12 cellular contexts compared by ENCODE assay signal in genomic region chr1:151475175-151475574, GRCh38. TPM values are rescaled to one million over a fixed set of nuclear protein-coding genes. Genes with fewer than 3 reads are reported as not detected.
A peak's percentile ranks its signal among the peaks of the same experiment; 100 is the strongest.
DNase-seq lines count a peak whose midpoint lies in the region; ATAC-seq and TF ChIP-seq lines count a peak whose summit lies in the region.
"Had no signal": no experiment of that assay in that cellular context is flagged by ENCODE, and none has a peak within 500 bp of the region (broad histone marks: within the 10 kb centered on the region; RNA-seq: fewer than 3 reads in every experiment).

No MANE protein-coding gene starts in this region.

- H3K9me2 ChIP-seq in OCI-LY7 (ENCODE audit: insufficient read depth, low read length): no peaks in the 10 kb centered on the region

- in situ Hi-C loops in KBM-7 (cut with MboI; ENCODE audit: low pct_unique_long_range_greater_than_20kb, low sequenced_read_pairs): no loop called here

- H3K9me3 Mint-ChIP-seq in H9: no peaks in the 10 kb centered on the region
- no peaks in the 10 kb centered on the region for H3K9me3 Mint-ChIP-seq in WTC11
- H3K9me3 Mint-ChIP-seq: brain had no signal

- no peak overlapping the region for H3K18ac ChIP-seq in H9 (ENCODE audit: insufficient read length, low read depth, low read length)

- H3K4me3 Mint-ChIP-seq in H9 (no peak overlapping the region), WTC11 (no peak overlapping the region)

- H3K79me1 ChIP-seq in H9 (ENCODE audit: insufficient read depth, low read depth, low read length, poor library complexity, severe bottlenecking): no peaks in the 10 kb centered on the region

- no peaks in the 10 kb centered on the region for H3K36me3 ChIP-seq in OCI-LY7 (ENCODE audit: insufficient read depth, low read length)

- no peak for TF ChIP-seq POLR2A in lower leg skin (IDR thresholded peaks at IDR 0.05)

- H3K27me3 Mint-ChIP-seq in H9 (ENCODE audit: low read depth): peaks cover 8% of the 10 kb centered on the region
- H3K27me3 Mint-ChIP-seq in WTC11 (ENCODE audit: low read depth): peaks cover 17% of the 10 kb centered on the region
- H3K27me3 Mint-ChIP-seq: brain had no signal

- CTCF ChIA-PET in OCI-LY7 (lab: Charles Lee; ENCODE audit: unreplicated experiment): no interaction called here
- CTCF ChIA-PET in WTC11 (lab: Charles Lee): interaction anchor here (0.6 to 2.3 kb wide), 6 partner anchors 10 to 361 kb away, joined by 3 to 7 read pairs (median 4); partner anchors contain the start of genes CGN and POGZ

- POLR2A ChIA-PET in OCI-LY7 (lab: Charles Lee): interaction anchor here (0.6 to 2.6 kb wide), 6 partner anchors 9 to 224 kb away, joined by 3 to 15 read pairs (median 4); partner anchors contain the start of gene POGZ
- POLR2A ChIA-PET in WTC11 (lab: Charles Lee): interaction anchor here (0.8 to 1.6 kb wide), 2 partner anchors 10 kb away, joined by 3 to 5 read pairs; no protein-coding TSS in a partner anchor

- H3K27ac ChIP-seq in OCI-LY7 (ENCODE audit: low read depth, low read length, poor library complexity, severe bottlenecking) (no peak overlapping the region), H9 (ENCODE audit: insufficient read length, low read depth, low read length) (no peak overlapping the region)

- no peak overlapping the region for H2AK5ac ChIP-seq in H9 (ENCODE audit: insufficient read length, low read length)

- H3K4me3 ChIP-seq in OCI-LY7 (ENCODE audit: low read depth, low read length, poor library complexity, severe bottlenecking) (no peak overlapping the region), lower leg skin (ENCODE audit: low read depth, poor library complexity, severe bottlenecking) (no peak overlapping the region)

- no peak overlapping the region for H2BK120ac ChIP-seq in H9 (ENCODE audit: low read depth, low read length, poor library complexity, severe bottlenecking)

- no peak overlapping the region for H3K4me2 ChIP-seq in OCI-LY7 (ENCODE audit: low read length)
- no peak overlapping the region for H3K4me2 ChIP-seq in H9 (ENCODE audit: insufficient read depth, insufficient read length, low read length)

- no peaks in the 10 kb centered on the region for H3K4me1 ChIP-seq in OCI-LY7 (ENCODE audit: insufficient read depth, low read length, poor library complexity, severe bottlenecking)
- H3K4me1 ChIP-seq in H9 (ENCODE audit: insufficient read depth, low read length): no peaks in the 10 kb centered on the region

- H3K9me3 ChIP-seq in OCI-LY7 (ENCODE audit: low read length): no peaks in the 10 kb centered on the region
- no peaks in the 10 kb centered on the region for H3K9me3 ChIP-seq in H9 (ENCODE audit: control insufficient read depth, low read depth, low read length)

- no peaks in the 10 kb centered on the region for H3K27me3 ChIP-seq in H9 (ENCODE audit: insufficient read depth, low read length)

- H2BK20ac ChIP-seq in H9 (ENCODE audit: low read depth, low read length, poor library complexity, severe bottlenecking): no peak overlapping the region

- H3K23me2 ChIP-seq in H9 (ENCODE audit: insufficient read length, low read depth, low read length, poor library complexity, severe bottlenecking): peaks cover 3% of the 10 kb centered on the region

- no peak overlapping the region for H3K14ac ChIP-seq in H9 (ENCODE audit: insufficient read depth, low read length)

- H3K4me1 Mint-ChIP-seq in H9 (peaks cover 0 to 11% of the 10 kb centered on the region in 2 experiments; a peak in 3 of 4 replicates), WTC11 (peaks cover 5% of the 10 kb centered on the region)

- no peak overlapping the region for H2BK5ac ChIP-seq in H9 (ENCODE audit: insufficient read length, low read length)

- intact Hi-C loops in OCI-LY7 (cut with micrococcal nuclease; ENCODE audit: unreplicated experiment) (no loop called here), lower leg skin (cut with DNase I; ENCODE audit: low total_unique reads) (no loop called here)

- no peak overlapping the region for H2BK15ac ChIP-seq in H9 (ENCODE audit: low read depth, low read length)

- no peak overlapping the region for H3K56ac ChIP-seq in H9 (ENCODE audit: insufficient read length, low read depth, low read length)

- H2AFZ ChIP-seq in OCI-LY7 (ENCODE audit: low read length) (peak overlapping the region; percentile 8), H9 (ENCODE audit: low read length) (no peak overlapping the region)

- DNase-seq in stimulated activated CD4-positive, alpha-beta T cell treated with anti-CD3 and anti-CD28 coated beads, Interleukin-1b, Interleukin-23, amount 100 ng/mL, for 48 hours: peak; percentile 62
- DNase-seq in stimulated activated CD4-positive, alpha-beta T cell treated with anti-CD3 and anti-CD28 coated beads, Interleukin-4, amount 100 ng/mL, for 4 hours: no peak
- DNase-seq in OCI-LY7 (ENCODE audit: low spot score): peak; percentile 38
- DNase-seq in H9: no peak
- DNase-seq in WTC11 (ENCODE audit: low spot score): no peak
- no peak for DNase-seq in lower leg skin (ENCODE audit: low spot score in 2 of 2)
- no peak for DNase-seq in KBM-7
- DNase-seq: activated CD4-positive, CD25-positive, alpha-beta regulatory T cell treated with anti-CD3 and anti-CD28 coated beads, Interleukin-2, amount 50 U/mL, for 72 hours had no signal

- H3K79me2 ChIP-seq in OCI-LY7 (ENCODE audit: insufficient read depth, low read depth, low read length) (no peaks in the 10 kb centered on the region), H9 (ENCODE audit: insufficient read depth, low read length) (no peaks in the 10 kb centered on the region)

- H4K20me1 ChIP-seq in OCI-LY7 (ENCODE audit: insufficient read depth, low read length) (no peaks in the 10 kb centered on the region), H9 (ENCODE audit: control insufficient read depth, insufficient read depth, insufficient read length) (no peaks in the 10 kb centered on the region)

- no peak overlapping the region for H3K23ac ChIP-seq in H9 (ENCODE audit: insufficient read length, low read depth, low read length)

- no peak for TF ChIP-seq CTCF in OCI-LY7 (conservative IDR thresholded peaks at IDR 0.05; ENCODE audit: low read length)
- no peak for TF ChIP-seq CTCF in H9 (conservative IDR thresholded peaks at IDR 0.05)
- TF ChIP-seq CTCF in WTC11 (IDR thresholded peaks at IDR 0.05): no peak
- no peak for TF ChIP-seq CTCF in lower leg skin (IDR thresholded peaks at IDR 0.05)

- H4K91ac ChIP-seq in H9 (ENCODE audit: insufficient read length, low read depth, low read length): no peak overlapping the region

- no CpG with 5 or more reads among the region's 1 CpG for WGBS in H9 (ENCODE audit: extremely low coverage, insufficient read length, low lambda C conversion rate)
- 79 to 84% methylated on average over 1 of the region's 1 CpG for WGBS in lower leg skin, 2 donors

- no peak overlapping the region for H2BK12ac ChIP-seq in H9 (ENCODE audit: insufficient read length, low read depth, low read length)

- H3K27ac Mint-ChIP-seq in H9 (no peak overlapping the region), WTC11 (no peak overlapping the region)

- H3K36me3 Mint-ChIP-seq in H9 (ENCODE audit: insufficient read depth in 1 of 3, low read depth in 3 of 3) (no peaks in the 10 kb centered on the region), WTC11 (no peaks in the 10 kb centered on the region)
- H3K36me3 Mint-ChIP-seq: brain had no signal

- peak; percentile 66 for ATAC-seq in HG02840 (IDR thresholded peaks at IDR 0.05; ENCODE audit: low FRiP score, unreplicated experiment)
- no peak for ATAC-seq in WTC11
- ATAC-seq: HepG2 had no signal

- H3K4ac ChIP-seq in H9 (ENCODE audit: low read depth, low read length): no peak overlapping the region

- no peak overlapping the region for H4K8ac ChIP-seq in H9 (replicated peaks; ENCODE audit: insufficient read length, low read depth, low read length)

- no TSS peak for BruUV-seq in OCI-LY7 (replicated peaks; lab: Mats Ljungman, UMichigan)

- no peak overlapping the region for H4K5ac ChIP-seq in H9 (ENCODE audit: insufficient read length, low read depth, low read length)

- H3T11ph ChIP-seq in H9 (ENCODE audit: low read length): no peak overlapping the region

- no peak overlapping the region for H3K9ac ChIP-seq in H9 (ENCODE audit: extremely low read depth, insufficient read length, low read length)

TF ChIP-seq in WTC11, 78 proteins besides CTCF, POLR2A, EP300 and RAD21 (continues in another document):
- TF ChIP-seq ATF1 (CRISPR knock-in tag; IDR thresholded peaks at IDR 0.05): no peak
- TF ChIP-seq, protein P1, sequence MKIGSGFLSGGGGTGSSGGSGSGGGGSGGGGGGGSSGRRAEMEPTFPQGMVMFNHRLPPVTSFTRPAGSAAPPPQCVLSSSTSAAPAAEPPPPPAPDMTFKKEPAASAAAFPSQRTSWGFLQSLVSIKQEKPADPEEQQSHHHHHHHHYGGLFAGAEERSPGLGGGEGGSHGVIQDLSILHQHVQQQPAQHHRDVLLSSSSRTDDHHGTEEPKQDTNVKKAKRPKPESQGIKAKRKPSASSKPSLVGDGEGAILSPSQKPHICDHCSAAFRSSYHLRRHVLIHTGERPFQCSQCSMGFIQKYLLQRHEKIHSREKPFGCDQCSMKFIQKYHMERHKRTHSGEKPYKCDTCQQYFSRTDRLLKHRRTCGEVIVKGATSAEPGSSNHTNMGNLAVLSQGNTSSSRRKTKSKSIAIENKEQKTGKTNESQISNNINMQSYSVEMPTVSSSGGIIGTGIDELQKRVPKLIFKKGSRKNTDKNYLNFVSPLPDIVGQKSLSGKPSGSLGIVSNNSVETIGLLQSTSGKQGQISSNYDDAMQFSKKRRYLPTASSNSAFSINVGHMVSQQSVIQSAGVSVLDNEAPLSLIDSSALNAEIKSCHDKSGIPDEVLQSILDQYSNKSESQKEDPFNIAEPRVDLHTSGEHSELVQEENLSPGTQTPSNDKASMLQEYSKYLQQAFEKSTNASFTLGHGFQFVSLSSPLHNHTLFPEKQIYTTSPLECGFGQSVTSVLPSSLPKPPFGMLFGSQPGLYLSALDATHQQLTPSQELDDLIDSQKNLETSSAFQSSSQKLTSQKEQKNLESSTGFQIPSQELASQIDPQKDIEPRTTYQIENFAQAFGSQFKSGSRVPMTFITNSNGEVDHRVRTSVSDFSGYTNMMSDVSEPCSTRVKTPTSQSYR (CRISPR knock-in tag; IDR thresholded peaks at IDR 0.05): no peak
- TF ChIP-seq, protein P2, sequence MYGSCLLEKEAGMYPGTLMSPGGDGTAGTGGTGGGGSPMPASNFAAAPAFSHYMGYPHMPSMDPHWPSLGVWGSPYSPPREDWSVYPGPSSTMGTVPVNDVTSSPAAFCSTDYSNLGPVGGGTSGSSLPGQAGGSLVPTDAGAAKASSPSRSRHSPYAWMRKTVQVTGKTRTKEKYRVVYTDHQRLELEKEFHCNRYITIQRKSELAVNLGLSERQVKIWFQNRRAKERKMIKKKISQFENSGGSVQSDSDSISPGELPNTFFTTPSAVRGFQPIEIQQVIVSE (CRISPR knock-in tag; IDR thresholded peaks at IDR 0.05; ENCODE audit: borderline replicate concordance): no peak
- no peak for TF ChIP-seq JAZF1 (CRISPR knock-in tag; IDR thresholded peaks at IDR 0.05)

RNA-seq across cellular contexts. Expression of gene POGZ, which starts 15.9 kb away (rescaled TPM):
- total RNA-seq in OCI-LY7 (2014; rRNA removed; shearing (Covaris generic)): 47.7 and 72.0 TPM in 2 replicates
- 118 and 130 TPM in 2 replicates for total RNA-seq in OCI-LY7 (2022)
- 93.0 and 102 TPM in 2 replicates for total RNA-seq in H9 (2021)
- 88.1 to 107 TPM (median 105 TPM) in 3 replicates for total RNA-seq in WTC11 (2021)
- 10 to 100 TPM; 23.7 to 71.8 (median 26.8) TPM for total RNA-seq in lower leg skin

RNA-seq across cellular contexts. Expression of gene CGN, which starts 36.0 kb away (rescaled TPM):
- 1.7 and 2.5 TPM in 2 replicates for total RNA-seq in OCI-LY7 (2014; rRNA removed; shearing (Covaris generic))
- total RNA-seq in OCI-LY7 (2022) (5.5 TPM in 2 replicates), H9 (2021) (29.9 and 30.9 TPM in 2 replicates), WTC11 (2021) (52.4 to 68.7 TPM (median 55.6 TPM) in 3 replicates), lower leg skin (10 to 100 TPM; 33.6 to 71.0 (median 44.6) TPM)
- total RNA-seq: myocyte had no signal

Comparison
In these comparisons a context has a peak if more than half of its experiments do, and no peak if none do; other contexts are left out.
1. DNase-seq: peak in stimulated activated CD4-positive, alpha-beta T cell treated with anti-CD3 and anti-CD28 coated beads, Interleukin-1b, Interleukin-23, amount 100 ng/mL, for 48 hours (single experiment) and OCI-LY7 (single experiment); none in stimulated activated CD4-positive, alpha-beta T cell treated with anti-CD3 and anti-CD28 coated beads, Interleukin-4, amount 100 ng/mL, for 4 hours (0 of 2), H9 (single experiment), WTC11 (single experiment), lower leg skin (0 of 2) and KBM-7 (single experiment).